In the genomic region with DNA sequence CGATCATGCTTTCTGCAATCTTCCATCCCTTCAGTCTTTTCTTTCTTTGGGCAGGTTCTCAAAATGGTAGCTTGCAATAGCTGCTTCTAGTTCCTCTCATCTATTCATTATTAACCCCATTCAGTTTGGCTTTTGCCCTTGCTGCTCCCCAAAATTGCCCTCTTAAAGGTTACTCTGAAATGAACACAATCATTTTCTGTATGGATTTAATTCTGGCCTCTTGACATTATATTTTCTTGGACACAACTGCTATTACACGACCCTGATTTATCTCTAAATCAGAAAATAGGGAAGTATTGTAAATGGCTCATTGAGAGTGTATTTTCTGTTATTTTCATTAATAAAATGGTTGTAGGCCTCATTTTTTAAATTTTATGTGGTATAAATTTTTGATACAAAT, we compare ENCODE assay signal across 9 cellular contexts. TPM values are rescaled to one million over a fixed set of nuclear protein-coding genes. Genes with fewer than 3 reads are reported as not detected.
A peak's percentile ranks its signal among the peaks of the same experiment; 100 is the strongest.
DNase-seq lines count a peak whose midpoint lies in the region; ATAC-seq, FAIRE-seq and TF ChIP-seq lines count a peak whose summit lies in the region.
"Had no signal": no experiment of that assay in that cellular context is flagged by ENCODE, and none has a peak within 500 bp of the region (broad histone marks: within the 10 kb centered on the region; RNA-seq: fewer than 3 reads in every experiment).

A gene (minus strand): TSS at position 101 of the 400 bp plus-strand sequence. CDS start 8,613 bp downstream, outside the sequence.

- H3K36me3 ChIP-seq in heart right ventricle (peaks cover 0 to 4% (median 0%) of the 10 kb centered on the region in 9 donors), mucosa of stomach (ENCODE audit: control insufficient read depth, insufficient read depth, low read length) (no peaks in the 10 kb centered on the region), aorta (ENCODE audit: control insufficient read depth in 1 of 2, insufficient read depth in 2 of 2, low read length in 1 of 2) (no peaks in the 10 kb centered on the region)

- H3K4me3 ChIP-seq in heart right ventricle (peak within 1 kb of the TSS; percentile 41 to 87 (median 73)), mucosa of stomach (ENCODE audit: low read length) (peak within 1 kb of the TSS; percentile 56), aorta (ENCODE audit: low read length in 2 of 2) (peak within 1 kb of the TSS; percentile 21 to 66)

- no peak for FAIRE-seq in GM12892 (lab: Jason Lieb, UNC)

- DNase-seq in heart right ventricle: no peak
- DNase-seq in Right ventricle myocardium superior: no peak
- DNase-seq in caudate nucleus (lab: John Stamatoyannopoulos, UW): no peak
- no peak for DNase-seq in aorta
- no peak for DNase-seq in NCI-H526 treated with DMSO at 0.1 percent for 48 hours (lab: John Stamatoyannopoulos, UW)
- DNase-seq in GM12892 (ENCODE audit: insufficient read length): no peak

- H3K9ac ChIP-seq in mucosa of stomach (ENCODE audit: low read length): peak within 1 kb of the TSS; percentile 68

- no peak for TF ChIP-seq CTCF in heart right ventricle (IDR thresholded peaks at IDR 0.05)

- no peak for TF ChIP-seq POLR2A in GM12892 (IDR thresholded peaks at IDR 0.05; ENCODE audit: low read depth, low read length)

- H3K27me3 ChIP-seq in heart right ventricle (no peaks in the 10 kb centered on the region), mucosa of stomach (ENCODE audit: control insufficient read depth, insufficient read depth, low read length) (no peaks in the 10 kb centered on the region), aorta (ENCODE audit: control insufficient read depth in 1 of 2, insufficient read depth in 2 of 2, low read length in 1 of 2) (no peaks in the 10 kb centered on the region)

- H3K4me1 ChIP-seq in heart right ventricle (peaks cover 0 to 32% (median 18%) of the 10 kb centered on the region in 9 donors), mucosa of stomach (ENCODE audit: control insufficient read depth, insufficient read depth, low read length) (peaks cover 4% of the 10 kb centered on the region), aorta (ENCODE audit: control insufficient read depth in 1 of 2, insufficient read depth in 2 of 2, low read length in 2 of 2) (peaks cover 3 to 4% of the 10 kb centered on the region in 2 donors)

- H3K9me3 ChIP-seq in heart right ventricle (no peaks in the 10 kb centered on the region), mucosa of stomach (ENCODE audit: control insufficient read depth, low read length) (no peaks in the 10 kb centered on the region), aorta (ENCODE audit: control insufficient read depth, low read length) (no peaks in the 10 kb centered on the region)

- peak within 1 kb of the TSS in 9 of 10 donors; percentile 65 to 85 (median 75) for H3K27ac ChIP-seq in heart right ventricle
- peak within 1 kb of the TSS; percentile 92 for H3K27ac ChIP-seq in caudate nucleus (ENCODE audit: low read depth, low read length)
- H3K27ac ChIP-seq in aorta (ENCODE audit: low read depth in 1 of 2, low read length in 2 of 2): peak within 1 kb of the TSS; percentile 77 to 79

- 69 to 74% methylated on average over 2 of the region's 2 CpGs for WGBS in heart right ventricle, 2 donors
- 19 to 23% methylated on average over 2 of the region's 2 CpGs for WGBS in aorta, 2 donors

- ATAC-seq in heart right ventricle (no peak), Right ventricle myocardium superior (ENCODE audit: poor library complexity) (no peak), aorta (ENCODE audit: low FRiP score) (no peak), esophagus mucosa (no peak)

- intact Hi-C loops in heart right ventricle (cut with DNase I) (loop anchor here in 1 of 10 donors (10.0 kb wide), 1 partner anchor 88 kb away; no protein-coding TSS in a partner anchor), Right ventricle myocardium superior (cut with DNase I) (no loop called here), aorta (cut with DNase I) (loop anchor here in 1 of 2 donors (10.0 kb wide), 1 partner anchor 198 kb away; a partner anchor contains a TSS)

RNA-seq across cellular contexts. Expression of the gene that starts here (rescaled TPM):
- 1 to 10 TPM in 1 of 10 donors, under 1 TPM in 9; 0.17 to 1.3 (median 0.54) TPM for total RNA-seq in heart right ventricle
- under 1 TPM; 0.09 to 0.95 TPM for polyA plus RNA-seq in heart right ventricle
- 1.9 TPM for total RNA-seq in Right ventricle myocardium superior
- total RNA-seq in aorta: 1 to 10 TPM; 1.3 to 3.3 TPM
- polyA plus RNA-seq in aorta: not detected
- polyA plus RNA-seq in GM12892 (2012; ENCODE audit: missing spikeins): not detected
- not detected for total RNA-seq in esophagus mucosa
- total RNA-seq: glomerular endothelial cell had no signal
